In the genomic region with DNA sequence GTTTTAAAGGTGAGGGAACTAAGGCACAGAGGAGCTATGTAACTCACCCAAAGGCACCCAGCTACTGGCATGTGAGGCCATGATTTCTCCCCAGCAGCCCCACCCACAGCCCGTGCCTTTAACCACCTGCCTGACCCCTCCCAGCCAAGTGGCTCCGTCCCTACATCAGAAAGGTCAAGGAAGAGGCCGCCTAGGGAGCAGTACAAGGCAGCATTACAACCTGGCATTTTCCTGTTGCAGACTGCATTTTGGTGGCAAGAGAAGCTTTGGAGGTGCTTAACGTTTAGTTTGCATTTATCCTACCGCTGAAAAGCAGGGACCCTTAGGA, we compare ENCODE assay signal across 1 cellular context.
TF ChIP-seq lines count a peak whose summit lies in the region.

No MANE protein-coding gene starts in this region.

TF ChIP-seq in HEK293, 187 proteins besides CTCF, POLR2A, EP300 and RAD21 (continued from another document):
- TF ChIP-seq, protein P1, sequence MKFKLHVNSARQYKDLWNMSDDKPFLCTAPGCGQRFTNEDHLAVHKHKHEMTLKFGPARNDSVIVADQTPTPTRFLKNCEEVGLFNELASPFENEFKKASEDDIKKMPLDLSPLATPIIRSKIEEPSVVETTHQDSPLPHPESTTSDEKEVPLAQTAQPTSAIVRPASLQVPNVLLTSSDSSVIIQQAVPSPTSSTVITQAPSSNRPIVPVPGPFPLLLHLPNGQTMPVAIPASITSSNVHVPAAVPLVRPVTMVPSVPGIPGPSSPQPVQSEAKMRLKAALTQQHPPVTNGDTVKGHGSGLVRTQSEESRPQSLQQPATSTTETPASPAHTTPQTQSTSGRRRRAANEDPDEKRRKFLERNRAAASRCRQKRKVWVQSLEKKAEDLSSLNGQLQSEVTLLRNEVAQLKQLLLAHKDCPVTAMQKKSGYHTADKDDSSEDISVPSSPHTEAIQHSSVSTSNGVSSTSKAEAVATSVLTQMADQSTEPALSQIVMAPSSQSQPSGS (tag by site-specific recombination; IDR thresholded peaks at IDR 0.05; ENCODE audit: low read depth), result no peak
- TF ChIP-seq ZIC2 (tag by site-specific recombination; IDR thresholded peaks at IDR 0.05), result no peak
TF ChIP-seq in HEK293: peak in this region for 1.
